ENCODE assay signal across 30 cellular contexts in genomic region chr10:56782503-56782902, GRCh38.
"Had no signal": no experiment of that assay in that cellular context is flagged by ENCODE, and none has a peak within 500 bp of the region (broad histone marks: within the 10 kb centered on the region; RNA-seq: fewer than 3 reads in every experiment).

No MANE protein-coding gene starts in this region.

- H3K36me3 ChIP-seq: brain microvascular endothelial cell, cardiac muscle cell, Peyer's patch had no signal

- H3K9me3 ChIP-seq: Peyer's patch had no signal

- H3K4me3 ChIP-seq: cardiac muscle cell, Peyer's patch, SK-N-MC had no signal

- H3K27me3 ChIP-seq: brain microvascular endothelial cell, cardiac muscle cell, Peyer's patch had no signal

- DNase-seq: activated CD4-positive, alpha-beta memory T cell treated with anti-CD3 and anti-CD28 coated beads, Interleukin-2, amount 10 ng/mL, durations not matched to agents 7 days and 5 days; activated CD4-positive, alpha-beta T cell treated with anti-CD3 and anti-CD28 coated beads, Interleukin-2, amount 50 U/mL, for 1 hour; activated CD4-positive, CD25-positive, alpha-beta regulatory T cell; activated gamma-delta T cell treated with Interleukin-2 at 50 U/mL for 16 hours; activated naive CD4-positive, alpha-beta T cell treated with anti-CD3 and anti-CD28 coated beads, Interleukin-2, amount 10 ng/mL, durations not matched to agents 7 days and 5 days; activated naive CD8-positive, alpha-beta T cell treated with anti-CD3 and anti-CD28 coated beads for 36 hours; activated T-cell treated with anti-CD3 and anti-CD28 coated beads for 4 hours; activated T-cell treated with anti-CD3 and anti-CD28 coated beads, Interleukin-2, amount 50 U/mL, for 72 hours; brain microvascular endothelial cell; cerebellar nuclear complex; Kasumi-1; KBM-7; NCI-H1048; NCI-H146; NCI-H1930; NCI-H2171; NCI-H2227 treated with DMSO at 0.1 percent for 48 hours; NCI-H446 treated with DMSO at 0.1 percent for 48 hours; NCI-H524 treated with DMSO at 0.1 percent for 48 hours; NCI-H748 treated with DMSO at 0.1 percent for 48 hours; NK-92 treated with Interleukin-12 subunit alpha and Interleukin-12 subunit beta, amount 100 ng/mL, for 24 hours; OCI-M1; Peyer's patch; SHP77; T-cell; T-helper 2 cell; T1000 had no signal

- H3K4me1 ChIP-seq: Peyer's patch had no signal

- H3K27ac ChIP-seq: brain microvascular endothelial cell, cardiac muscle cell, Peyer's patch, RWPE1, SK-N-MC had no signal

- ATAC-seq: activated T-cell treated with anti-CD3 and anti-CD28 coated beads, Interleukin-2, amount 50 U/mL, for 72 hours; T-cell had no signal
